1 cellular context compared by ENCODE assay signal in the genomic region with DNA sequence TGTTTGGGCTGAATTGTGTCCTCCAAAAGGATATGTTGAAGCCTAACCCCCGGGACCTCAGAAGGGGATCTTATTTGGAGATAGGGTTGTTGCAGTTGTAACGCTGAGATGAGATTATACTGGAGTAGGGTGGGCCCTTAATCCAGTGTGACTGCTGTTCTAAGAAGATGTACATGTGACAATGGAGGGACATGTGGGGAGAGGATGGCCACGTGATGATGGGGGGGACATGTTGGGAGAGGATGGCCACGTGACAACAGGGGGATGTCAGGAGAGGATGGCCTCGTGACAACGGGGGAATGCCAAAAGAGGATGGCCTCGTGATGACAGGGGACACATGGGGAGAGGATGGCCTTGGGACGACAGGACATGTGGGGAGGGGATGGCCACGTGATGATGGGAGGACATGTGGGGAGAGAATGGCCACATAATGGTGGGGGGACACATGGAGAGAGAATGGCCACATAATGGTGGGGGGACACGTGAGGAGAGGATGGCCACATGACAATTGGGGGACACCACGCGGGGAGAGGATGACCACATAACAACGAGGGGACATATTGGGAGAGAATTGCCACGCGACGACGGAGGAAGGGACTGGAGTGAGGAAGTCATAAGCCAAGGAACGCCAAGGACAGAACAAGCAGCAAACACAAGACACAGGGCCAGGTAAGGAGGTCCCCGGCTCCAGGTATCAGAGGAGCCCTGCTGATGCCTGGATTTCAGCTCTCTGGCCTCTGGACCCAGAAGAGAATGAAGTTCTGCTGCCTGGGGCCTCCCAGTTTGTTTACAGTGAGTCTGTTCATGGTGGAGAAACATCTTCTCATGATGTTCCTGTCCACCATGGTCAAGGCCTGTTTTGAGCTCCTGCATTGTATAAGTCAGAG.
TF ChIP-seq lines count a peak whose summit lies in the region.

No MANE protein-coding gene starts in this region.

TF ChIP-seq in HepG2, 621 proteins besides CTCF, POLR2A, EP300 and RAD21 (continued from another document and continues in another):
- TF ChIP-seq KDM3A (CRISPR knock-in tag; IDR thresholded peaks at IDR 0.05; ENCODE audit: low read depth) (0 out of 2 replicates have a peak, but pooled peaks have one; percentile 19), ZNF317 (CRISPR knock-in tag; IDR thresholded peaks at IDR 0.05) (peak; percentile 65; the same call in 1 of the 2 replicates), KAT2B (IDR thresholded peaks at IDR 0.05; ENCODE audit: borderline replicate concordance, low read depth, low read length) (no peak), TOE1 (CRISPR knock-in tag; IDR thresholded peaks at IDR 0.05) (no peak), GZF1 (CRISPR knock-in tag; IDR thresholded peaks at IDR 0.05) (peak; percentile 49), ZNF720 (CRISPR knock-in tag; IDR thresholded peaks at IDR 0.05) (no peak), AGO1 (IDR thresholded peaks at IDR 0.05; ENCODE audit: low read depth, low read length, poor library complexity, severe bottlenecking) (no peak), KDM5A (IDR thresholded peaks at IDR 0.05; ENCODE audit: borderline replicate concordance, low read length) (no peak), ZSCAN22 (CRISPR knock-in tag; IDR thresholded peaks at IDR 0.05) (no peak), CENPX (CRISPR knock-in tag; IDR thresholded peaks at IDR 0.05) (no peak), AFF4 (CRISPR knock-in tag; IDR thresholded peaks at IDR 0.05) (no peak), ZNF781 (CRISPR knock-in tag; IDR thresholded peaks at IDR 0.05; ENCODE audit: borderline replicate concordance, not compliant biosample characterization) (peak; percentile 64), ZBTB7A (CRISPR knock-in tag; IDR thresholded peaks at IDR 0.05) (peak; percentile 92), FOXA1 (IDR thresholded peaks at IDR 0.05) (no peak), FOXA1 (CRISPR knock-in tag; IDR thresholded peaks at IDR 0.05) (peak; percentile 59; the same call in 1 of the 2 replicates), TEAD2 (CRISPR knock-in tag; IDR thresholded peaks at IDR 0.05) (peak; percentile 57; the same call in 1 of the 2 replicates), ZNF446 (CRISPR knock-in tag; IDR thresholded peaks at IDR 0.05) (0 out of 2 replicates have a peak, but pooled peaks have one; percentile 63), RBFOX2 (IDR thresholded peaks at IDR 0.05; ENCODE audit: low read depth, low read length) (peak; percentile 50; the same call in 1 of the 2 replicates), ZFP36L1 (CRISPR knock-in tag; IDR thresholded peaks at IDR 0.05) (no peak), CREB1 (IDR thresholded peaks at IDR 0.05) (no peak; the same call in 1 of the 2 replicates), CREB1 (CRISPR knock-in tag; IDR thresholded peaks at IDR 0.05) (no peak), CEBPG (CRISPR knock-in tag; IDR thresholded peaks at IDR 0.05) (no peak), ZNF496 (CRISPR knock-in tag; IDR thresholded peaks at IDR 0.05; ENCODE audit: insufficient replicate concordance) (no peak), ZGPAT (CRISPR knock-in tag; IDR thresholded peaks at IDR 0.05) (peak; percentile 89; the same call in 1 of the 2 replicates), ZNF263 (CRISPR knock-in tag; IDR thresholded peaks at IDR 0.05) (peak; percentile 38; the same call in 1 of the 2 replicates), MTA3 (CRISPR knock-in tag; IDR thresholded peaks at IDR 0.05) (no peak), FOSL1 (CRISPR knock-in tag; IDR thresholded peaks at IDR 0.05; ENCODE audit: borderline replicate concordance) (no peak), ZNF782 (CRISPR knock-in tag; IDR thresholded peaks at IDR 0.05; ENCODE audit: borderline replicate concordance) (no peak; the same call in none of the 2 replicates), ZNF547 (CRISPR knock-in tag; IDR thresholded peaks at IDR 0.05) (peak; percentile 95; the same call in 1 of the 2 replicates), ZNF557 (CRISPR knock-in tag; IDR thresholded peaks at IDR 0.05) (peak; percentile 55; the same call in 1 of the 2 replicates), ZNF652 (CRISPR knock-in tag; IDR thresholded peaks at IDR 0.05; ENCODE audit: borderline replicate concordance, low read depth) (no peak), HHEX (CRISPR knock-in tag; IDR thresholded peaks at IDR 0.05) (no peak), ZNF674 (CRISPR knock-in tag; IDR thresholded peaks at IDR 0.05; ENCODE audit: low read depth) (0 out of 2 replicates have a peak, but pooled peaks have one; percentile 56), AKAP8 (CRISPR knock-in tag; IDR thresholded peaks at IDR 0.05) (peak; percentile 71), ZC3H13 (CRISPR knock-in tag; IDR thresholded peaks at IDR 0.05) (peak; percentile 95)
- TF ChIP-seq, protein P1, sequence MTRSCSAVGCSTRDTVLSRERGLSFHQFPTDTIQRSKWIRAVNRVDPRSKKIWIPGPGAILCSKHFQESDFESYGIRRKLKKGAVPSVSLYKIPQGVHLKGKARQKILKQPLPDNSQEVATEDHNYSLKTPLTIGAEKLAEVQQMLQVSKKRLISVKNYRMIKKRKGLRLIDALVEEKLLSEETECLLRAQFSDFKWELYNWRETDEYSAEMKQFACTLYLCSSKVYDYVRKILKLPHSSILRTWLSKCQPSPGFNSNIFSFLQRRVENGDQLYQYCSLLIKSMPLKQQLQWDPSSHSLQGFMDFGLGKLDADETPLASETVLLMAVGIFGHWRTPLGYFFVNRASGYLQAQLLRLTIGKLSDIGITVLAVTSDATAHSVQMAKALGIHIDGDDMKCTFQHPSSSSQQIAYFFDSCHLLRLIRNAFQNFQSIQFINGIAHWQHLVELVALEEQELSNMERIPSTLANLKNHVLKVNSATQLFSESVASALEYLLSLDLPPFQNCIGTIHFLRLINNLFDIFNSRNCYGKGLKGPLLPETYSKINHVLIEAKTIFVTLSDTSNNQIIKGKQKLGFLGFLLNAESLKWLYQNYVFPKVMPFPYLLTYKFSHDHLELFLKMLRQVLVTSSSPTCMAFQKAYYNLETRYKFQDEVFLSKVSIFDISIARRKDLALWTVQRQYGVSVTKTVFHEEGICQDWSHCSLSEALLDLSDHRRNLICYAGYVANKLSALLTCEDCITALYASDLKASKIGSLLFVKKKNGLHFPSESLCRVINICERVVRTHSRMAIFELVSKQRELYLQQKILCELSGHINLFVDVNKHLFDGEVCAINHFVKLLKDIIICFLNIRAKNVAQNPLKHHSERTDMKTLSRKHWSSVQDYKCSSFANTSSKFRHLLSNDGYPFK (CRISPR knock-in tag; IDR thresholded peaks at IDR 0.05; ENCODE audit: borderline replicate concordance): peak; percentile 84; the same call in 1 of the 2 replicates
- TF ChIP-seq, protein P2, sequence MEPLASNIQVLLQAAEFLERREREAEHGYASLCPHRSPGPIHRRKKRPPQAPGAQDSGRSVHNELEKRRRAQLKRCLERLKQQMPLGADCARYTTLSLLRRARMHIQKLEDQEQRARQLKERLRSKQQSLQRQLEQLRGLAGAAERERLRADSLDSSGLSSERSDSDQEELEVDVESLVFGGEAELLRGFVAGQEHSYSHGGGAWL (CRISPR knock-in tag; IDR thresholded peaks at IDR 0.05): peak; percentile 89; the same call in 1 of the 2 replicates
- TF ChIP-seq, protein P3, sequence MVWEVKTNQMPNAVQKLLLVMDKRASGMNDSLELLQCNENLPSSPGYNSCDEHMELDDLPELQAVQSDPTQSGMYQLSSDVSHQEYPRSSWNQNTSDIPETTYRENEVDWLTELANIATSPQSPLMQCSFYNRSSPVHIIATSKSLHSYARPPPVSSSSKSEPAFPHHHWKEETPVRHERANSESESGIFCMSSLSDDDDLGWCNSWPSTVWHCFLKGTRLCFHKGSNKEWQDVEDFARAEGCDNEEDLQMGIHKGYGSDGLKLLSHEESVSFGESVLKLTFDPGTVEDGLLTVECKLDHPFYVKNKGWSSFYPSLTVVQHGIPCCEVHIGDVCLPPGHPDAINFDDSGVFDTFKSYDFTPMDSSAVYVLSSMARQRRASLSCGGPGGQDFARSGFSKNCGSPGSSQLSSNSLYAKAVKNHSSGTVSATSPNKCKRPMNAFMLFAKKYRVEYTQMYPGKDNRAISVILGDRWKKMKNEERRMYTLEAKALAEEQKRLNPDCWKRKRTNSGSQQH (CRISPR knock-in tag; IDR thresholded peaks at IDR 0.05; ENCODE audit: low read depth): 0 out of 2 replicates have a peak, but pooled peaks have one; percentile 35
- TF ChIP-seq, protein P4, sequence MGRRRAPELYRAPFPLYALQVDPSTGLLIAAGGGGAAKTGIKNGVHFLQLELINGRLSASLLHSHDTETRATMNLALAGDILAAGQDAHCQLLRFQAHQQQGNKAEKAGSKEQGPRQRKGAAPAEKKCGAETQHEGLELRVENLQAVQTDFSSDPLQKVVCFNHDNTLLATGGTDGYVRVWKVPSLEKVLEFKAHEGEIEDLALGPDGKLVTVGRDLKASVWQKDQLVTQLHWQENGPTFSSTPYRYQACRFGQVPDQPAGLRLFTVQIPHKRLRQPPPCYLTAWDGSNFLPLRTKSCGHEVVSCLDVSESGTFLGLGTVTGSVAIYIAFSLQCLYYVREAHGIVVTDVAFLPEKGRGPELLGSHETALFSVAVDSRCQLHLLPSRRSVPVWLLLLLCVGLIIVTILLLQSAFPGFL (CRISPR knock-in tag; IDR thresholded peaks at IDR 0.05): no peak
